In genomic region chrX:65689377-65689776, GRCh38 we compare ENCODE assay signal across 10 cellular contexts. TPM values are rescaled to one million over a fixed set of nuclear protein-coding genes. Genes with fewer than 3 reads are reported as not detected.
A peak's percentile ranks its signal among the peaks of the same experiment; 100 is the strongest.
DNase-seq lines count a peak whose midpoint lies in the region; ATAC-seq and TF ChIP-seq lines count a peak whose summit lies in the region.
"Had no signal": no experiment of that assay in that cellular context is flagged by ENCODE, and none has a peak within 500 bp of the region (broad histone marks: within the 10 kb centered on the region; RNA-seq: fewer than 3 reads in every experiment).

No MANE protein-coding gene starts in this region.

- POLR2A ChIA-PET in CD8-positive, alpha-beta T cell (lab: Charles Lee), result interaction anchor here (1.5 kb wide), 1 partner anchor 9 kb away, joined by 5 read pairs; no protein-coding TSS in a partner anchor
- POLR2A ChIA-PET in GM10248 (lab: Yijun Ruan, JAX), result interaction anchor here (0.6 to 1.5 kb wide), 3 partner anchors 9 to 25 kb away, joined by 4 to 6 read pairs (median 5); no protein-coding TSS in a partner anchor

- peak overlapping the region; percentile 97 for H3K27ac Mint-ChIP-seq in CD8-positive, alpha-beta T cell
- H3K27ac Mint-ChIP-seq in central memory CD8-positive, alpha-beta T cell (ENCODE audit: low read depth), result peak overlapping the region; percentile 91
- peak overlapping the region; percentile 90 to 94 for H3K27ac Mint-ChIP-seq in natural killer cell treated with Interleukin-12 subunit alpha and Interleukin-12 subunit beta and Interleukin-15 and Interleukin-18, amount 100 ng/mL, for 72 hours

- H3K4me2 ChIP-seq in Loucy (ENCODE audit: low read depth, low read length, poor library complexity, severe bottlenecking), result peak overlapping the region; percentile 56

- H3K36me3 ChIP-seq in CD8-positive, alpha-beta T cell (ENCODE audit: insufficient read depth, low read length), result no peaks in the 10 kb centered on the region
- peaks cover 8% of the 10 kb centered on the region; the same call in 1 of the 2 replicates for H3K36me3 ChIP-seq in Loucy (ENCODE audit: insufficient read depth, low read length)

- CTCF ChIA-PET in CD8-positive, alpha-beta T cell (lab: Charles Lee), result no interaction called here
- CTCF ChIA-PET in GM10248 (lab: Yijun Ruan, JAX), result interaction anchor here (1.3 to 3.4 kb wide), 6 partner anchors 9 to 34 kb away, joined by 4 to 12 read pairs (median 5); no protein-coding TSS in a partner anchor

- no peak overlapping the region for H2AFZ ChIP-seq in Loucy (ENCODE audit: low read length)

- no peak for TF ChIP-seq CTCF in CD8-positive, alpha-beta T cell (IDR thresholded peaks at IDR 0.05)
- TF ChIP-seq CTCF in Loucy (conservative IDR thresholded peaks at IDR 0.05; ENCODE audit: low read length), result no peak
- TF ChIP-seq CTCF in GM10248 (IDR thresholded peaks at IDR 0.05; ENCODE audit: control extremely low read depth, extremely low read depth, low read depth, missing control alignments), result no peak

- H3K9me2 ChIP-seq in Loucy (replicated peaks; ENCODE audit: low read depth, low read length), result no peaks in the 10 kb centered on the region

- H4K20me1 ChIP-seq in Loucy (ENCODE audit: insufficient read depth, low read length, poor library complexity, severe bottlenecking), result peaks cover 73% of the 10 kb centered on the region

- no peak overlapping the region for H3K9ac ChIP-seq in Loucy (ENCODE audit: low read depth, low read length, poor library complexity, severe bottlenecking)

- H3K9me3 ChIP-seq in CD8-positive, alpha-beta T cell (ENCODE audit: low read length), result no peaks in the 10 kb centered on the region
- no peaks in the 10 kb centered on the region for H3K9me3 ChIP-seq in Loucy (ENCODE audit: insufficient read depth, low read depth, low read length)

- intact Hi-C loops in CD8-positive, alpha-beta T cell (cut with DNase I, micrococcal nuclease), result loop anchor here in 1 of 2 experiments (5.0 kb wide), 1 partner anchor 33 kb away; no protein-coding TSS in a partner anchor

- no peaks in the 10 kb centered on the region for H3K27me3 Mint-ChIP-seq in CD8-positive, alpha-beta T cell (ENCODE audit: low read depth)
- no peaks in the 10 kb centered on the region for H3K27me3 Mint-ChIP-seq in central memory CD8-positive, alpha-beta T cell
- H3K27me3 Mint-ChIP-seq in natural killer cell treated with Interleukin-12 subunit alpha and Interleukin-12 subunit beta and Interleukin-15 and Interleukin-18, amount 100 ng/mL, for 72 hours, result no peaks in the 10 kb centered on the region

- no peak for DNase-seq in CD8-positive, alpha-beta T cell
- no peak for DNase-seq in central memory CD8-positive, alpha-beta T cell (ENCODE audit: low spot score in 2 of 2)
- DNase-seq in natural killer cell treated with Interleukin-12 subunit alpha and Interleukin-12 subunit beta and Interleukin-15 and Interleukin-18, amount 100 ng/mL, for 72 hours (ENCODE audit: low spot score), result no peak
- DNase-seq in GM10248 (ENCODE audit: extremely low spot score) (no peak), NCI-H1694 (lab: John Stamatoyannopoulos, UW) (no peak), Ammon's horn (ENCODE audit: low spot score) (no peak)
- DNase-seq: head of caudate nucleus, SIG-M5 had no signal

- H3K79me2 ChIP-seq in Loucy (ENCODE audit: insufficient read depth, low read length), result peaks cover 100% of the 10 kb centered on the region

- peaks cover 93% of the 10 kb centered on the region for H3K4me1 ChIP-seq in CD8-positive, alpha-beta T cell (ENCODE audit: insufficient read depth, low read length)
- peaks cover 70% of the 10 kb centered on the region for H3K4me1 ChIP-seq in Loucy (ENCODE audit: insufficient read depth, low read length, poor library complexity, severe bottlenecking)

- peaks cover 41% of the 10 kb centered on the region for H3K36me3 Mint-ChIP-seq in CD8-positive, alpha-beta T cell
- peaks cover 22% of the 10 kb centered on the region for H3K36me3 Mint-ChIP-seq in central memory CD8-positive, alpha-beta T cell (ENCODE audit: insufficient read depth)
- peaks cover 13% of the 10 kb centered on the region for H3K36me3 Mint-ChIP-seq in natural killer cell treated with Interleukin-12 subunit alpha and Interleukin-12 subunit beta and Interleukin-15 and Interleukin-18, amount 100 ng/mL, for 72 hours

- H3K4me1 Mint-ChIP-seq in CD8-positive, alpha-beta T cell (ENCODE audit: low read depth), result peaks cover 84% of the 10 kb centered on the region
- peaks cover 81% of the 10 kb centered on the region for H3K4me1 Mint-ChIP-seq in central memory CD8-positive, alpha-beta T cell
- peaks cover 68 to 75% of the 10 kb centered on the region in 2 donors for H3K4me1 Mint-ChIP-seq in natural killer cell treated with Interleukin-12 subunit alpha and Interleukin-12 subunit beta and Interleukin-15 and Interleukin-18, amount 100 ng/mL, for 72 hours (ENCODE audit: low read depth in 2 of 2)

- peak overlapping the region; percentile 51 for H3K4me3 Mint-ChIP-seq in CD8-positive, alpha-beta T cell
- peak overlapping the region; percentile 65 for H3K4me3 Mint-ChIP-seq in central memory CD8-positive, alpha-beta T cell
- H3K4me3 Mint-ChIP-seq in natural killer cell treated with Interleukin-12 subunit alpha and Interleukin-12 subunit beta and Interleukin-15 and Interleukin-18, amount 100 ng/mL, for 72 hours, result peak overlapping the region; percentile 78

- no peaks in the 10 kb centered on the region for H3K9me3 Mint-ChIP-seq in CD8-positive, alpha-beta T cell
- no peaks in the 10 kb centered on the region for H3K9me3 Mint-ChIP-seq in central memory CD8-positive, alpha-beta T cell
- no peaks in the 10 kb centered on the region for H3K9me3 Mint-ChIP-seq in natural killer cell treated with Interleukin-12 subunit alpha and Interleukin-12 subunit beta and Interleukin-15 and Interleukin-18, amount 100 ng/mL, for 72 hours

- no peak overlapping the region for H3K4me3 ChIP-seq in CD8-positive, alpha-beta T cell (ENCODE audit: low read depth, low read length)
- no peak overlapping the region for H3K4me3 ChIP-seq in Loucy (ENCODE audit: low read length, poor library complexity, severe bottlenecking)

- H3F3A ChIP-seq in Loucy (ENCODE audit: low read depth), result no peaks in the 10 kb centered on the region

- no peak for ATAC-seq in CD8-positive, alpha-beta T cell
- ATAC-seq in central memory CD8-positive, alpha-beta T cell (replicated peaks; ENCODE audit: extremely low read depth, poor library complexity, severe bottlenecking), result no peak
- ATAC-seq in natural killer cell treated with Interleukin-12 subunit alpha and Interleukin-12 subunit beta and Interleukin-15 and Interleukin-18, amount 100 ng/mL, for 72 hours, result no peak
- no peak for ATAC-seq in activated CD4-positive, CD25-positive, alpha-beta regulatory T cell treated with anti-CD3 and anti-CD28 coated beads, Interleukin-2, amount 50 U/mL, for 24 hours

- no peak overlapping the region for H3K27ac ChIP-seq in CD8-positive, alpha-beta T cell (ENCODE audit: low read depth, low read length)

- H3K27me3 ChIP-seq in CD8-positive, alpha-beta T cell (ENCODE audit: insufficient read depth, low read length), result no peaks in the 10 kb centered on the region
- no peaks in the 10 kb centered on the region for H3K27me3 ChIP-seq in Loucy (ENCODE audit: insufficient read depth, low read length, poor library complexity, severe bottlenecking)

RNA-seq across cellular contexts. Expression of gene MSN, which starts 21.9 kb away (rescaled TPM):
- total RNA-seq in CD8-positive, alpha-beta T cell, result 100 to 1,000 TPM; 285 to 286 TPM
- total RNA-seq in natural killer cell treated with Interleukin-12 subunit alpha and Interleukin-12 subunit beta and Interleukin-15 and Interleukin-18, amount 100 ng/mL, for 72 hours, result 100 to 1,000 TPM; 392 to 703 TPM
